In the genomic region with DNA sequence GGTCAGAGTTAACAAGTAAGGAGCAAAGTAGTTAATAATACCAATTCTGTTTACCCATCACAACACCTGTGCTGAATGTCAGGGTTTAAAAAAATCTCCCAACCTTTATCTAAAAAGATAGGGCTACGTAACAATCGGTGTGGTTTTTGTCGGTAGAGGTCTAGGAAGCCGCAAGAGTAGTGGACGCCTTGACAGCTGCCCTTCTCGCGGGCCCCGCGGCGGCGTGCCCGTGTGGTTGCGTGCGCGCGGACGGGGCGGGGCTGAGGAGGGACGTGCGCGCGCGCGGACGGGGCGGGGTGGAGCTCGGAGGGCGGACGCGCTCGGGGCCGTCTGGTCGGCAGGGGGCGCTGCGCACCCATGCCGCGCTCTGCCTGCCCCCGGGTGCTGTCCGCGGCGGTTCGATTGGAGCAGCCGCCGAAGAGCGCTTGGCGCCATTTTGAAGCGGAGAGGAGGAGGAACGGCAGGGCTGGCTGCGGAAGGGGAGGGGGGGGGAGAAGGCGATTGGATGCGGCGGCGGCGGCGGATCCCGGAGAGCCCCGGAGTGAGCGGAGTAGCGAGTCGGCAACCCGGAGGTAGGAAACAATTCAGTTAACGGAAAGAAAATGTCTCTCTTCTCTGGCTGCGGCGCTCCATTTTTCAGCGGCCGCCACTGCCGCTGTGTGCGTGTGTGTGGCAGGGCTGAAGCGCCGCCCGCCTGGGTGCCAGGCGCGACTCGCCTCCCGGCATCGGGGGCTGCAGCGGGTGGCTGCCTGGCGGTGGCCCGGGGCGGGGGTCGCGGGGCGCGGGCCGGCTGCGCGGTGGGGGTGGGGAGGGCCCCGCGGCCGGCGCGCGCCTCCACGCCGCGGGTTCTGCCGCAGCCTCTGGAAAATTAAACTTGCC, we compare ENCODE assay signal across 1 cellular context.
TF ChIP-seq lines count a peak whose summit lies in the region.

A gene with protein sequence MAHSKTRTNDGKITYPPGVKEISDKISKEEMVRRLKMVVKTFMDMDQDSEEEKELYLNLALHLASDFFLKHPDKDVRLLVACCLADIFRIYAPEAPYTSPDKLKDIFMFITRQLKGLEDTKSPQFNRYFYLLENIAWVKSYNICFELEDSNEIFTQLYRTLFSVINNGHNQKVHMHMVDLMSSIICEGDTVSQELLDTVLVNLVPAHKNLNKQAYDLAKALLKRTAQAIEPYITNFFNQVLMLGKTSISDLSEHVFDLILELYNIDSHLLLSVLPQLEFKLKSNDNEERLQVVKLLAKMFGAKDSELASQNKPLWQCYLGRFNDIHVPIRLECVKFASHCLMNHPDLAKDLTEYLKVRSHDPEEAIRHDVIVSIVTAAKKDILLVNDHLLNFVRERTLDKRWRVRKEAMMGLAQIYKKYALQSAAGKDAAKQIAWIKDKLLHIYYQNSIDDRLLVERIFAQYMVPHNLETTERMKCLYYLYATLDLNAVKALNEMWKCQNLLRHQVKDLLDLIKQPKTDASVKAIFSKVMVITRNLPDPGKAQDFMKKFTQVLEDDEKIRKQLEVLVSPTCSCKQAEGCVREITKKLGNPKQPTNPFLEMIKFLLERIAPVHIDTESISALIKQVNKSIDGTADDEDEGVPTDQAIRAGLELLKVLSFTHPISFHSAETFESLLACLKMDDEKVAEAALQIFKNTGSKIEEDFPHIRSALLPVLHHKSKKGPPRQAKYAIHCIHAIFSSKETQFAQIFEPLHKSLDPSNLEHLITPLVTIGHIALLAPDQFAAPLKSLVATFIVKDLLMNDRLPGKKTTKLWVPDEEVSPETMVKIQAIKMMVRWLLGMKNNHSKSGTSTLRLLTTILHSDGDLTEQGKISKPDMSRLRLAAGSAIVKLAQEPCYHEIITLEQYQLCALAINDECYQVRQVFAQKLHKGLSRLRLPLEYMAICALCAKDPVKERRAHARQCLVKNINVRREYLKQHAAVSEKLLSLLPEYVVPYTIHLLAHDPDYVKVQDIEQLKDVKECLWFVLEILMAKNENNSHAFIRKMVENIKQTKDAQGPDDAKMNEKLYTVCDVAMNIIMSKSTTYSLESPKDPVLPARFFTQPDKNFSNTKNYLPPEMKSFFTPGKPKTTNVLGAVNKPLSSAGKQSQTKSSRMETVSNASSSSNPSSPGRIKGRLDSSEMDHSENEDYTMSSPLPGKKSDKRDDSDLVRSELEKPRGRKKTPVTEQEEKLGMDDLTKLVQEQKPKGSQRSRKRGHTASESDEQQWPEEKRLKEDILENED (N-terminal part only) (plus strand): TSS at position 431 of the 879 bp plus-strand sequence. CDS start 62,321 bp downstream, outside the sequence.

TF ChIP-seq in endothelial cell of umbilical vein, 7 proteins besides CTCF, POLR2A, EP300 and RAD21 (continued from another document):
- TF ChIP-seq POLR2AphosphoS5 (IDR thresholded peaks at IDR 0.05; ENCODE audit: insufficient read depth, low read depth, low read length) = peak; percentile 87
